Comparison of ENCODE assay signal across 17 cellular contexts in the genomic region with DNA sequence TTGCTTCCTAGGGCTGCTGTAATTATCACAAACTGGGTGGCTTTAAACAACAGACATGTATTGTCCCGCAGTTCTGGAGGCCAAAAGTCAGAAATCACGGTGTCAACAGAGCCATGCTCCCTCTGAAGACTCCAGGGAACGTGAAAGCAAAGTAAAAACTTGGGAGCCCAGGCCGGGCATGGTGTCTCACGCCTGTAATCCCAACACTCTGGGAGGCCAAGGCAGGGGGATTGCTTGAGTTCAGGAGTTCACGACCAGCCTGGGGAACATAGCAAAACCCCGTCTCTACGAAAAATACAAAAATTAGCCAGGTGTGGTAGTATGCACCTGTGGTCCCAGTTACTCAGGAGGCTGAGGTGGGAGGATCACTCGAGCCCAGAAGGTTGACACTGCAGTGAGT.
DNase-seq lines count a peak whose midpoint lies in the region; ATAC-seq and TF ChIP-seq lines count a peak whose summit lies in the region.
"Had no signal": no experiment of that assay in that cellular context is flagged by ENCODE, and none has a peak within 500 bp of the region (broad histone marks: within the 10 kb centered on the region; RNA-seq: fewer than 3 reads in every experiment).

No MANE protein-coding gene starts in this region.

- peaks cover 76% of the 10 kb centered on the region for H3K4me1 ChIP-seq in left ventricle myocardium inferior

- H3K27me3 ChIP-seq in left ventricle myocardium inferior (ENCODE audit: low read depth) (no peaks in the 10 kb centered on the region), brain microvascular endothelial cell (replicated peaks) (no peaks in the 10 kb centered on the region)

- H3K27ac Mint-ChIP-seq in nephron: peak overlapping the region; percentile 32 to 92 (median 73)
- no peak overlapping the region for H3K27ac Mint-ChIP-seq in T-helper 2 cell treated with Interferon-gamma antibody and Interleukin-4, amounts not matched to agents 5 μg/mL and 100 μg/mL, for 36 hours
- H3K27ac Mint-ChIP-seq: IgD-negative memory B cell had no signal

- H3K4me1 Mint-ChIP-seq in nephron: peaks cover 71% of the 10 kb centered on the region
- no peaks in the 10 kb centered on the region for H3K4me1 Mint-ChIP-seq in T-helper 2 cell treated with Interferon-gamma antibody and Interleukin-4, amounts not matched to agents 5 μg/mL and 100 μg/mL, for 36 hours (ENCODE audit: low read depth)

- no peaks in the 10 kb centered on the region for H3K36me3 Mint-ChIP-seq in nephron (ENCODE audit: low read depth)
- H3K36me3 Mint-ChIP-seq in T-helper 2 cell treated with Interferon-gamma antibody and Interleukin-4, amounts not matched to agents 5 μg/mL and 100 μg/mL, for 36 hours (ENCODE audit: low read depth): no peaks in the 10 kb centered on the region

- no peak for ATAC-seq in Right ventricle myocardium superior (ENCODE audit: poor library complexity)
- no peak for ATAC-seq in GM19035 (IDR thresholded peaks at IDR 0.05; ENCODE audit: unreplicated experiment)

- DNase-seq in left ventricle myocardium inferior: no peak
- no peak for DNase-seq in Right ventricle myocardium superior
- no peak for DNase-seq in brain microvascular endothelial cell
- DNase-seq in NCI-H2029 treated with DMSO at 0.1 percent for 48 hours (lab: John Stamatoyannopoulos, UW): no peak
- no peak for DNase-seq in T-helper 2 cell treated with Interferon-gamma antibody and Interleukin-4, amounts not matched to agents 5 μg/mL and 100 μg/mL, for 36 hours (ENCODE audit: low spot score)
- DNase-seq in LoVo (ENCODE audit: low spot score): no peak
- DNase-seq: EL, H7, NCI-H1417, NCI-H187 treated with DMSO at 0.1 percent for 48 hours, NCI-H2171, NCI-H748 treated with DMSO at 0.1 percent for 48 hours, OCI-M1, RPMI8226 had no signal

- no peak for TF ChIP-seq CTCF in left ventricle myocardium inferior (IDR thresholded peaks at IDR 0.05; ENCODE audit: borderline replicate concordance)
- TF ChIP-seq CTCF in brain microvascular endothelial cell (IDR thresholded peaks at IDR 0.05; ENCODE audit: low read depth, low read length, missing control alignments): no peak
- TF ChIP-seq CTCF in nephron (IDR thresholded peaks at IDR 0.05; ENCODE audit: unreplicated experiment in 3 of 3): no peak

- intact Hi-C loops in left ventricle myocardium inferior (cut with micrococcal nuclease): no loop called here
- intact Hi-C loops in Right ventricle myocardium superior (cut with DNase I): no loop called here

- H3K4me3 ChIP-seq in left ventricle myocardium inferior (no peak overlapping the region), brain microvascular endothelial cell (ENCODE audit: low read depth, low read length) (no peak overlapping the region)

- peaks cover 6% of the 10 kb centered on the region for H3K9me3 Mint-ChIP-seq in nephron
- H3K9me3 Mint-ChIP-seq in T-helper 2 cell treated with Interferon-gamma antibody and Interleukin-4, amounts not matched to agents 5 μg/mL and 100 μg/mL, for 36 hours: no peaks in the 10 kb centered on the region
- H3K9me3 Mint-ChIP-seq: IgD-negative memory B cell had no signal

- H3K27ac ChIP-seq in left ventricle myocardium inferior (replicated peaks): peak overlapping the region; percentile 0
- peak overlapping the region; percentile 46 for H3K27ac ChIP-seq in brain microvascular endothelial cell

- H3K36me3 ChIP-seq in left ventricle myocardium inferior: no peaks in the 10 kb centered on the region
- no peaks in the 10 kb centered on the region for H3K36me3 ChIP-seq in brain microvascular endothelial cell (replicated peaks)

- H3K4me3 Mint-ChIP-seq in nephron: no peak overlapping the region
- H3K4me3 Mint-ChIP-seq in T-helper 2 cell treated with Interferon-gamma antibody and Interleukin-4, amounts not matched to agents 5 μg/mL and 100 μg/mL, for 36 hours: no peak overlapping the region

- in situ Hi-C loops in brain microvascular endothelial cell (cut with HindIII; ENCODE audit: low pct_ligation_motif_present, low sequenced_read_pairs): no loop called here

- no peaks in the 10 kb centered on the region for H3K9me3 ChIP-seq in left ventricle myocardium inferior (replicated peaks)

- H3K27me3 Mint-ChIP-seq in nephron (ENCODE audit: low read depth): no peaks in the 10 kb centered on the region
- peaks cover 17% of the 10 kb centered on the region for H3K27me3 Mint-ChIP-seq in T-helper 2 cell treated with Interferon-gamma antibody and Interleukin-4, amounts not matched to agents 5 μg/mL and 100 μg/mL, for 36 hours (ENCODE audit: low read depth)
